Comparison of ENCODE assay signal across 10 cellular contexts in genomic region chr16:56102159-56102798, GRCh38.
DNase-seq lines count a peak whose midpoint lies in the region; ATAC-seq, FAIRE-seq and TF ChIP-seq lines count a peak whose summit lies in the region.
"Had no signal": no experiment of that assay in that cellular context is flagged by ENCODE, and none has a peak within 500 bp of the region (broad histone marks: within the 10 kb centered on the region; RNA-seq: fewer than 3 reads in every experiment).

No MANE protein-coding gene starts in this region.

- no peak overlapping the region for H2AFZ ChIP-seq in HepG2 (ENCODE audit: low read length)

- in situ Hi-C loops in HepG2 (cut with HindIII; ENCODE audit: extremely low pct_ligation_motif_present, low pct_unique_long_range_greater_than_20kb) = no loop called here

- BruUV-seq in HepG2 (replicated peaks; lab: Mats Ljungman, UMichigan) = no TSS peak

- no peaks in the 10 kb centered on the region for H3K9me3 Mint-ChIP-seq in T-cell

- POLR2A ChIA-PET in HepG2 (lab: Yijun Ruan, JAX) = no interaction called here
- POLR2A ChIA-PET in T-cell (lab: Charles Lee) = no interaction called here

- 70% methylated on average over 16 of the region's 16 CpGs for WGBS in liver
- WGBS in HepG2 (ENCODE audit: low lambda C conversion rate) = 9% methylated on average over 16 of the region's 16 CpGs
- 18% methylated on average over 13 of the region's 16 CpGs for WGBS in esophagus muscularis mucosa
- 6 to 18% methylated on average over 16 of the region's 16 CpGs for WGBS in aorta, 2 donors
- 58 to 77% (median 59%) methylated on average over 15 to 16 of the region's 16 CpGs for WGBS in spleen, 5 donors

- ATAC-seq in HepG2 (no peak), aorta (ENCODE audit: low FRiP score) (peak; percentile 81), GM21390 (IDR thresholded peaks at IDR 0.05; ENCODE audit: unreplicated experiment) (no peak), T-cell (replicated peaks in 1 of 4) (no peak)

- H3K27me3 Mint-ChIP-seq in T-cell = peaks cover 5 to 9% of the 10 kb centered on the region in 2 donors

- H3K4me2 ChIP-seq in HepG2 (ENCODE audit: low read depth, low read length) = no peak overlapping the region

- H3K27ac Mint-ChIP-seq in T-cell = no peak overlapping the region

- H3K9ac ChIP-seq in liver (ENCODE audit: low read depth in 1 of 2, low read length in 2 of 2) = no peak overlapping the region
- no peak overlapping the region for H3K9ac ChIP-seq in HepG2 (ENCODE audit: insufficient read depth, low read depth, low read length)
- H3K9ac ChIP-seq in muscle layer of colon (ENCODE audit: low read length) = no peak overlapping the region

- TF ChIP-seq RAD21 in liver (IDR thresholded peaks at IDR 0.05) (peak in 1 of 2 donors; percentile 5), HepG2 (CRISPR knock-in tag; IDR thresholded peaks at IDR 0.05) (no peak)

- peak overlapping the region in 1 of 2 donors; percentile 42 for H3K27ac ChIP-seq in liver (ENCODE audit: low read depth in 1 of 2, low read length in 2 of 2)
- no peak overlapping the region for H3K27ac ChIP-seq in HepG2 (ENCODE audit: extremely low read length, insufficient read depth, low read length)
- H3K27ac ChIP-seq in esophagus muscularis mucosa (replicated peaks in 1 of 4) = peak overlapping the region in 2 of 4 donors; percentile 53 to 56
- H3K27ac ChIP-seq in muscle layer of colon (ENCODE audit: low read depth, low read length) = no peak overlapping the region
- H3K27ac ChIP-seq in aorta (ENCODE audit: low read depth in 1 of 2, low read length in 2 of 2) = no peak overlapping the region
- peak overlapping the region in 4 of 8 donors; percentile 30 to 62 (median 45) for H3K27ac ChIP-seq in spleen

- no peak for TF ChIP-seq POLR2A in HepG2 (IDR thresholded peaks at IDR 0.05; ENCODE audit: insufficient read depth in 1 of 2, low read depth in 2 of 2, low read length in 2 of 2)
- TF ChIP-seq POLR2A in esophagus muscularis mucosa (IDR thresholded peaks at IDR 0.05; ENCODE audit: low read depth) = no peak
- no peak for TF ChIP-seq POLR2A in spleen (IDR thresholded peaks at IDR 0.05)

- H3K4me3 ChIP-seq in liver (ENCODE audit: low read depth in 1 of 3, low read length in 3 of 3) (no peak overlapping the region), HepG2 (replicated peaks in 1 of 3; ENCODE audit: insufficient read depth in 1 of 3, low read depth in 2 of 3, low read length in 3 of 3) (no peak overlapping the region), esophagus muscularis mucosa (peak overlapping the region; percentile 19 to 39 (median 24)), muscle layer of colon (ENCODE audit: low read depth in 1 of 2, low read length in 2 of 2) (peak overlapping the region; percentile 9 to 49), aorta (ENCODE audit: low read length in 2 of 2) (no peak overlapping the region), spleen (no peak overlapping the region)

- H3K27me3 ChIP-seq in liver (ENCODE audit: control insufficient read depth in 4 of 4, insufficient read depth in 4 of 4, low read length in 3 of 4) (no peaks in the 10 kb centered on the region), HepG2 (ENCODE audit: control insufficient read depth in 1 of 2, insufficient read depth in 2 of 2, low read length in 2 of 2) (peaks cover 0 to 17% of the 10 kb centered on the region in 2 experiments; a peak in 2 of 5 replicates), esophagus muscularis mucosa (peaks cover 0 to 3% (median 0%) of the 10 kb centered on the region in 4 donors), muscle layer of colon (ENCODE audit: control insufficient read depth in 1 of 2, insufficient read depth in 2 of 2, low read length in 2 of 2) (no peaks in the 10 kb centered on the region), aorta (ENCODE audit: control insufficient read depth in 1 of 2, insufficient read depth in 2 of 2, low read length in 1 of 2) (no peaks in the 10 kb centered on the region), spleen (replicated peaks in 1 of 7) (no peaks in the 10 kb centered on the region)

- intact Hi-C loops in HepG2 (cut with micrococcal nuclease; ENCODE audit: unreplicated experiment) (no loop called here), esophagus muscularis mucosa (cut with DNase I) (no loop called here), aorta (cut with DNase I) (no loop called here), spleen (cut with DNase I; ENCODE audit: low total_unique reads) (no loop called here)

- H3K36me3 ChIP-seq in liver (ENCODE audit: control insufficient read depth in 4 of 4, insufficient read depth in 3 of 4, low read depth in 1 of 4, low read length in 3 of 4) = no peaks in the 10 kb centered on the region
- H3K36me3 ChIP-seq in HepG2 (replicated peaks in 1 of 2; ENCODE audit: control insufficient read depth in 1 of 2, insufficient read depth in 2 of 2, low read length in 2 of 2) = no peaks in the 10 kb centered on the region
- H3K36me3 ChIP-seq in esophagus muscularis mucosa = no peaks in the 10 kb centered on the region
- H3K36me3 ChIP-seq in muscle layer of colon (ENCODE audit: insufficient read depth, low read length) = no peaks in the 10 kb centered on the region
- no peaks in the 10 kb centered on the region for H3K36me3 ChIP-seq in aorta (ENCODE audit: control insufficient read depth in 1 of 2, insufficient read depth in 2 of 2, low read length in 1 of 2)
- H3K36me3 ChIP-seq in spleen = no peaks in the 10 kb centered on the region

- H3K4me3 Mint-ChIP-seq in T-cell = no peak overlapping the region

- no peaks in the 10 kb centered on the region for H3K79me2 ChIP-seq in HepG2 (ENCODE audit: insufficient read depth, low read length)

- no peak for TF ChIP-seq EP300 in HepG2 (IDR thresholded peaks at IDR 0.05; ENCODE audit: low read depth in 2 of 2, low read length in 2 of 2)
- TF ChIP-seq EP300 in HepG2 (CRISPR knock-in tag; IDR thresholded peaks at IDR 0.05; ENCODE audit: borderline replicate concordance) = no peak
- no peak for TF ChIP-seq EP300 in esophagus muscularis mucosa (IDR thresholded peaks at IDR 0.05)

- DNase-seq in HepG2 (ENCODE audit: low spot score) (no peak), esophagus muscularis mucosa (ENCODE audit: extremely low spot score) (peak; percentile 92), aorta (peak; percentile 64 to 80), T-cell (no peak), spleen (no peak)
- DNase-seq: activated naive CD4-positive, alpha-beta T cell; T-helper 2 cell had no signal

- TF ChIP-seq CTCF in liver (IDR thresholded peaks at IDR 0.05; ENCODE audit: low read depth, low read length, missing input control) = no peak
- no peak for TF ChIP-seq CTCF in HepG2 (CRISPR knock-in tag; IDR thresholded peaks at IDR 0.05)
- TF ChIP-seq CTCF in esophagus muscularis mucosa (IDR thresholded peaks at IDR 0.05) = no peak
- no peak for TF ChIP-seq CTCF in spleen (IDR thresholded peaks at IDR 0.05 in 8 of 11, conservative IDR thresholded peaks at IDR 0.05 in 3 of 11)

- no peak for FAIRE-seq in HepG2 (lab: Jason Lieb, UNC)

- no peaks in the 10 kb centered on the region for H3K4me1 Mint-ChIP-seq in T-cell

- no peaks in the 10 kb centered on the region for H3K36me3 Mint-ChIP-seq in T-cell

- H3K4me1 ChIP-seq in liver (ENCODE audit: control insufficient read depth in 4 of 4, insufficient read depth in 4 of 4, low read length in 3 of 4) (no peaks in the 10 kb centered on the region), HepG2 (ENCODE audit: insufficient read depth, low read length) (no peaks in the 10 kb centered on the region), esophagus muscularis mucosa (peaks cover 6 to 17% (median 14%) of the 10 kb centered on the region in 4 donors), muscle layer of colon (ENCODE audit: insufficient read depth, low read length) (peaks cover 16% of the 10 kb centered on the region), aorta (ENCODE audit: control insufficient read depth in 1 of 2, insufficient read depth in 2 of 2, low read length in 2 of 2) (no peaks in the 10 kb centered on the region), spleen (no peaks in the 10 kb centered on the region)

- H4K20me1 ChIP-seq in HepG2 (ENCODE audit: insufficient read depth, low read length) = no peaks in the 10 kb centered on the region

- CTCF ChIA-PET in HepG2 (lab: Yijun Ruan, JAX; ENCODE audit: low intra/inter-chr PET ratio, low total read pairs) (no interaction called here), T-cell (lab: Charles Lee) (no interaction called here)

- H3K9me3 ChIP-seq in liver (ENCODE audit: control insufficient read depth in 4 of 4, low read length in 3 of 4) (no peaks in the 10 kb centered on the region), HepG2 (ENCODE audit: low read length) (no peaks in the 10 kb centered on the region), esophagus muscularis mucosa (no peaks in the 10 kb centered on the region), muscle layer of colon (ENCODE audit: low read length) (no peaks in the 10 kb centered on the region), aorta (ENCODE audit: control insufficient read depth, low read length) (no peaks in the 10 kb centered on the region), spleen (no peaks in the 10 kb centered on the region)

TF ChIP-seq in liver, 16 proteins besides CTCF, POLR2A, EP300 and RAD21:
- no peak for TF ChIP-seq YY1 (IDR thresholded peaks at IDR 0.05)
- peak; percentile 10 for TF ChIP-seq NR2F2 (IDR thresholded peaks at IDR 0.05)
- TF ChIP-seq EGR1 (IDR thresholded peaks at IDR 0.05; ENCODE audit: low read depth in 2 of 2) = no peak
TF ChIP-seq in liver: peak in this region for 1.

TF ChIP-seq in HepG2, 621 proteins besides CTCF, POLR2A, EP300 and RAD21 (continues in another document):
- no peak for TF ChIP-seq ZNF75D (CRISPR knock-in tag; IDR thresholded peaks at IDR 0.05; ENCODE audit: borderline replicate concordance)
- TF ChIP-seq ATF3 (CRISPR knock-in tag; IDR thresholded peaks at IDR 0.05) = no peak
- TF ChIP-seq JARID2 (CRISPR knock-in tag; IDR thresholded peaks at IDR 0.05; ENCODE audit: insufficient replicate concordance) = no peak
- no peak for TF ChIP-seq ATAD3A (CRISPR knock-in tag; IDR thresholded peaks at IDR 0.05)
- TF ChIP-seq AGO2 (optimal IDR thresholded peaks at IDR 0.05; ENCODE audit: low read depth, low read length) = no peak
- no peak for TF ChIP-seq KLF6 (CRISPR knock-in tag; IDR thresholded peaks at IDR 0.05)
- no peak for TF ChIP-seq ZFYVE20 (CRISPR knock-in tag; IDR thresholded peaks at IDR 0.05; ENCODE audit: borderline replicate concordance, low read depth)
- TF ChIP-seq MYNN (CRISPR knock-in tag; IDR thresholded peaks at IDR 0.05; ENCODE audit: low read depth) = no peak
- TF ChIP-seq KAT8 (CRISPR knock-in tag; IDR thresholded peaks at IDR 0.05) = no peak
- TF ChIP-seq ZNF672 (CRISPR knock-in tag; IDR thresholded peaks at IDR 0.05) = no peak
- no peak for TF ChIP-seq SNAI1 (CRISPR knock-in tag; IDR thresholded peaks at IDR 0.05; ENCODE audit: borderline replicate concordance)
- no peak for TF ChIP-seq NFRKB (IDR thresholded peaks at IDR 0.05)
- no peak for TF ChIP-seq ZFP62 (CRISPR knock-in tag; IDR thresholded peaks at IDR 0.05)
- TF ChIP-seq EZH2 (conservative IDR thresholded peaks at IDR 0.05; ENCODE audit: low read depth, low read length) = no peak
- no peak for TF ChIP-seq REPIN1 (CRISPR knock-in tag; IDR thresholded peaks at IDR 0.05; ENCODE audit: borderline replicate concordance, low read depth)

Comparison
In these comparisons a context has a peak if more than half of its experiments do, and no peak if none do; other contexts are left out.
1. H3K4me3 ChIP-seq: peak in esophagus muscularis mucosa (4 of 4) and muscle layer of colon (2 of 2); none in liver (0 of 3), HepG2 (0 of 3), aorta (0 of 2) and spleen (0 of 8).
2. DNase-seq: peak in esophagus muscularis mucosa (single experiment) and aorta (2 of 2); none in HepG2 (single experiment), T-cell (0 of 34) and spleen (single experiment).